ENCODE assay signal across 28 cellular contexts in genomic region chr5:7813576-7813975, GRCh38. TPM values are rescaled to one million over a fixed set of nuclear protein-coding genes. Genes with fewer than 3 reads are reported as not detected.
"Had no signal": no experiment of that assay in that cellular context is flagged by ENCODE, and none has a peak within 500 bp of the region (broad histone marks: within the 10 kb centered on the region; RNA-seq: fewer than 3 reads in every experiment).

No MANE protein-coding gene starts in this region.

- H3K4me3 ChIP-seq: cardiac muscle cell, SK-N-MC had no signal

- H3K27me3 ChIP-seq: brain microvascular endothelial cell, cardiac muscle cell had no signal

- H3K4me3 Mint-ChIP-seq: activated CD4-positive, alpha-beta memory T cell treated with anti-CD3 and anti-CD28 coated beads for 36 hours; activated CD4-positive, alpha-beta T cell treated with anti-CD3 and anti-CD28 coated beads, Interleukin-2, amount 10 ng/mL, durations not matched to agents 7 days and 5 days; activated naive CD4-positive, alpha-beta T cell treated with anti-CD3 and anti-CD28 coated beads for 36 hours; activated naive CD8-positive, alpha-beta T cell; activated T-cell treated with anti-CD3 and anti-CD28 coated beads, Interleukin-2, amount 50 U/mL, for 4 hours; T-cell had no signal

- ATAC-seq: activated T-cell treated with anti-CD3 and anti-CD28 coated beads, Interleukin-2, amount 50 U/mL, for 4 hours; Panc1; Right ventricle myocardium inferior; T-cell had no signal

- H3K9me3 Mint-ChIP-seq: activated CD4-positive, alpha-beta memory T cell treated with anti-CD3 and anti-CD28 coated beads for 36 hours; activated CD4-positive, alpha-beta T cell treated with anti-CD3 and anti-CD28 coated beads, Interleukin-2, amount 10 ng/mL, durations not matched to agents 7 days and 5 days; activated naive CD4-positive, alpha-beta T cell treated with anti-CD3 and anti-CD28 coated beads for 36 hours; activated T-cell treated with anti-CD3 and anti-CD28 coated beads, Interleukin-2, amount 50 U/mL, for 4 hours; T-cell had no signal

- H3K4me1 Mint-ChIP-seq: activated CD4-positive, alpha-beta T cell treated with anti-CD3 and anti-CD28 coated beads, Interleukin-2, amount 10 ng/mL, durations not matched to agents 7 days and 5 days had no signal

- H3K36me3 Mint-ChIP-seq: activated CD4-positive, alpha-beta memory T cell treated with anti-CD3 and anti-CD28 coated beads for 36 hours; activated naive CD8-positive, alpha-beta T cell; T-cell had no signal

- H3K27ac ChIP-seq: brain microvascular endothelial cell, cardiac muscle cell, SK-N-MC had no signal

- H3K27ac Mint-ChIP-seq: activated CD4-positive, alpha-beta memory T cell treated with anti-CD3 and anti-CD28 coated beads for 36 hours; activated CD4-positive, alpha-beta T cell treated with anti-CD3 and anti-CD28 coated beads, Interleukin-2, amount 10 ng/mL, durations not matched to agents 7 days and 5 days; activated naive CD4-positive, alpha-beta T cell treated with anti-CD3 and anti-CD28 coated beads for 36 hours; activated naive CD8-positive, alpha-beta T cell; T-cell had no signal

- H3K36me3 ChIP-seq: brain microvascular endothelial cell, cardiac muscle cell had no signal

- DNase-seq: activated CD4-positive, alpha-beta memory T cell treated with anti-CD3 and anti-CD28 coated beads for 36 hours; activated CD4-positive, alpha-beta T cell treated with anti-CD3 and anti-CD28 coated beads, Interleukin-2, amount 10 ng/mL, durations not matched to agents 7 days and 5 days; activated CD4-positive, CD25-positive, alpha-beta regulatory T cell; activated CD8-positive, alpha-beta memory T cell treated with anti-CD3 and anti-CD28 coated beads for 24 hours; activated gamma-delta T cell; activated naive CD4-positive, alpha-beta T cell treated with anti-CD3 and anti-CD28 coated beads for 36 hours; activated T-cell treated with anti-CD3 and anti-CD28 coated beads, Interleukin-2, amount 50 U/mL, for 4 hours; brain microvascular endothelial cell; Kasumi-1; KBM-7; MV-4-11; NCI-H1092 treated with DMSO at 0.1 percent for 48 hours; NCI-H1417 treated with DMSO at 0.1 percent for 48 hours; NCI-H187; NCI-H2081; NCI-H510A treated with DMSO at 0.1 percent for 48 hours; NCI-H69; NK-92 treated with Interleukin-12 subunit alpha and Interleukin-12 subunit beta, amount 100 ng/mL, for 24 hours; OCI-M1; RPMI8226; T-cell; T-helper 2 cell; T1000 had no signal

RNA-seq across cellular contexts. Expression of gene CFAP90, which starts 37.4 kb away (rescaled TPM):
- total RNA-seq: activated CD4-positive, alpha-beta memory T cell treated with anti-CD3 and anti-CD28 coated beads for 36 hours; activated CD4-positive, alpha-beta T cell treated with anti-CD3 and anti-CD28 coated beads, Interleukin-2, amount 10 ng/mL, durations not matched to agents 7 days and 5 days; activated naive CD4-positive, alpha-beta T cell treated with anti-CD3 and anti-CD28 coated beads for 36 hours; activated T-cell treated with anti-CD3 and anti-CD28 coated beads, Interleukin-2, amount 50 U/mL, for 4 hours; cardiac muscle cell; Right ventricle myocardium inferior; T-cell had no signal
